In the genomic region with DNA sequence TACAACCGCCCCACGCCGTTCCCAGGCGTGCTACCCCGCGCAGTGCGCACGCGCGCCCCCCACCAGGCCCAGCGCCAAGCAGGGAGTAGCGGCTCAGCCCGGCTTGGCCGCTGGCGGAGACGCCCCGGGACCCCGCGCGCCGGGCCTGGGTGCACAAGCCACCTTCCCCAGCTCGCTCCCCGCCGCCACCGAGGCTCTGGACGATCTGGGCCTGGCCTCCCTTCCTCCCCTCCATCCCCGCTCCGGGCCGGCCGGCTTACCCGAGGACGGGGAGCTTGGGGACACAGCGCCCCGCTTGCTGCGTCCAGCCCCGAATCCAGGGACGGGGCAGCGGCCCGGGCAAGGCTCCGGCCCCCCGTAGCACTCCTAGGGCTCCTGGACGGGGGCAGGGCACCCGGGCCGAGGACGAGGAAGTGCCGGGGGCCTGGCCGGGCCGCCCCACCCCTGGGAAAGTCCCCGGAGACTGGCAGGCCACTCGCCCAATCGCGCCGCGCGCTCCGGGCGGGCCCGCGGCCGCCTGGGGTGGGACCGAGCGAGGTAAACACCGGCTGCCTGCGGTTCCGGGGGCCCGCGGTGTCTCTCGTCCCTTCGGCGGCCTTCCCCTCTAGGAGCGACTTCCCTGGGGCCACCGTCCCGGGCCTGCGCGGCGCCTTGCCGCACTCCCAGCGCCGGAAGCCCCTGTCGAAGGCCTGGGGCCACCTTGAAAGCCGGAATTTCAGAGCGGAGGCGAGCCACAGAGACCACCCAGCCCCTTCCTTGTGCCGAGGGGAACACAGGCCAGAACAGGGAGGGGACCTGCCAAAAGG, we compare ENCODE assay signal across 8 cellular contexts. TPM values are rescaled to one million over a fixed set of nuclear protein-coding genes. Genes with fewer than 3 reads are reported as not detected.
DNase-seq lines count a peak whose midpoint lies in the region; ATAC-seq, FAIRE-seq and TF ChIP-seq lines count a peak whose summit lies in the region.

TNIP1 (minus strand) TSS at position 415 of the 806 bp plus-strand sequence. CDS start 15,939 bp downstream, outside the sequence.

- FAIRE-seq in D721Med (lab: Jason Lieb, UNC) (no peak), HTR-8/SVneo (lab: Jason Lieb, UNC) (peak; percentile 44)

- TF ChIP-seq CTCF in D721Med (IDR thresholded peaks at IDR 0.05; ENCODE audit: insufficient read depth, missing control alignments) (no peak), epithelial cell of esophagus (IDR thresholded peaks at IDR 0.05; ENCODE audit: insufficient read depth, low read depth, low read length, missing control alignments) (no peak), mucosa of descending colon (IDR thresholded peaks at IDR 0.05) (no peak)

- peak; percentile 74 for ATAC-seq in GM21381 (IDR thresholded peaks at IDR 0.05; ENCODE audit: unreplicated experiment)
- ATAC-seq in mucosa of descending colon = peak; percentile 86

- intact Hi-C loops in mucosa of descending colon (cut with DNase I, micrococcal nuclease) = no loop called here

- no peaks in the 10 kb centered on the region for H3K36me3 ChIP-seq in mucosa of descending colon (ENCODE audit: low read depth)

- H3K4me1 ChIP-seq in mucosa of descending colon (ENCODE audit: low read depth) = peaks cover 62% of the 10 kb centered on the region

- H3K9me3 ChIP-seq in mucosa of descending colon = no peaks in the 10 kb centered on the region

- H3K4me3 ChIP-seq in epithelial cell of esophagus (ENCODE audit: low read length) (peak within 1 kb of the TSS; percentile 89), mucosa of descending colon (peak within 1 kb of the TSS; percentile 97)

- DNase-seq in D721Med (ENCODE audit: insufficient read length, low spot score) = peak; percentile 88
- DNase-seq in HTR-8/SVneo (ENCODE audit: insufficient read length, low spot score) = peak; percentile 93
- peak; percentile 29 for DNase-seq in OCI-M2 (lab: John Stamatoyannopoulos, UW; ENCODE audit: unreplicated experiment)
- peak; percentile 94 for DNase-seq in activated T-cell treated with anti-CD3 and anti-CD28 coated beads for 24 hours (ENCODE audit: low read depth)
- DNase-seq in epithelial cell of esophagus (ENCODE audit: low read depth) = peak; percentile 94
- DNase-seq in mucosa of descending colon = peak; percentile 95 to 99 (median 97)
- DNase-seq in stimulated activated CD8-positive, alpha-beta memory T cell treated with anti-CD3 and anti-CD28 coated beads, Interleukin-4, amount 100 ng/mL, for 24 hours (ENCODE audit: low read depth) = peak; percentile 94

RNA-seq across cellular contexts. Expression of gene TNIP1, which starts in this region (rescaled TPM):
- 100 to 1,000 TPM; 140 to 218 (median 156) TPM for total RNA-seq in mucosa of descending colon

Comparison
In these comparisons a context has a peak if more than half of its experiments do, and no peak if none do; other contexts are left out.
1. Peak in every context shown above with its lines: DNase-seq, ATAC-seq and H3K4me3 ChIP-seq.
2. DNase-seq: peak in every context shown above with its lines; median percentile 97 in mucosa of descending colon; 94 in activated T-cell treated with anti-CD3 and anti-CD28 coated beads for 24 hours; 94 in epithelial cell of esophagus; 94 in stimulated activated CD8-positive, alpha-beta memory T cell treated with anti-CD3 and anti-CD28 coated beads, Interleukin-4, amount 100 ng/mL, for 24 hours; 93 in HTR-8/SVneo; 88 in D721Med; 29 in OCI-M2.